Comparison of ENCODE assay signal across 11 cellular contexts in the genomic region with DNA sequence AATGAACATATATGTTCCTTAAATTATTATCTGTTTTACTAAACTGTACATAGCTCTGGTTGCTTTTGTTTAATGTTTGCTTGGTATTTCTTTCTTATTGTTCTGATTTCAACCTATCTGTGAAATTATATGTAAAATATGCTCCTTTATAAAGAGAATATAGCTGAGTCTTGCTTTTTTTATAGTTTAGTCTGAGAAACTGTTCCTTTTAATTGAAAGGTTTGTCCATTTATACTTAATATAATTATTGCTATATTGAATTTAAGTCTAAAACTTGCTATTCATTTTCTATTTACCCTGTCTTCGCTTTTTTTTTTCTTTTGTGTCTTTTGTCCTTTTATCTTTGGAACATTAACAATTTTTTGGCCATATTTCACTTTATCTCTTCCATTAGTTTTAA.
"Had no signal": no experiment of that assay in that cellular context is flagged by ENCODE, and none has a peak within 500 bp of the region (broad histone marks: within the 10 kb centered on the region; RNA-seq: fewer than 3 reads in every experiment).

No MANE protein-coding gene starts in this region.

- H3K9me3 ChIP-seq: HAP-1 had no signal

- H3K27ac ChIP-seq: GM23248 had no signal

- H3K4me3 ChIP-seq: GM23248, GM23338, HAP-1 had no signal

- H3K36me3 ChIP-seq: HAP-1 had no signal

- FAIRE-seq: H1, H54 had no signal

- H3K4me2 ChIP-seq: GM23338 had no signal

- ATAC-seq: GM23338, HCT116 had no signal

- H3K9ac ChIP-seq: GM23248 had no signal

- H3K4me1 ChIP-seq: HAP-1 had no signal

- H2AFZ ChIP-seq: GM23248, GM23338 had no signal

- DNase-seq: GM23248, GOT3, H7, H9, HCEC 1CT, HFFc6 had no signal
